In the genomic region with DNA sequence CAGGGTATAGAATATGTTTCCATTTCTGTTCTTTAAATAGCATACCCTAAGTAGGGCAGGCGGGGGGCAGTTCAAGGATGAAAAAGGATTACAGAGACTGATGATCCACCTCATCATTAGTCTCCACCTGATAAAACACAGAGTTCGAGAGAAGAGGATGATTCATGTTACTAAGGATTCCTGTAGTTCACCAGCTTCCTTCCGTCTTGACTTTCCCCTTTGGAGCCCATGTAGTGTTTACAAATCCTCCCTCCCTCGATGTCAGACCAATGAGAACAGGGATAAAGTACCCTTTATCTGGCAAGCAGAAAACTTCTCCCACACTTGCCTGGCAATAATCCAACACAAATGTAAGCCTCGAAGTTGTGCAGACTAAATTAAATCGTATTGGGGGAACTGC, we compare ENCODE assay signal across 17 cellular contexts.
DNase-seq lines count a peak whose midpoint lies in the region; ATAC-seq and TF ChIP-seq lines count a peak whose summit lies in the region.
"Had no signal": no experiment of that assay in that cellular context is flagged by ENCODE, and none has a peak within 500 bp of the region (broad histone marks: within the 10 kb centered on the region; RNA-seq: fewer than 3 reads in every experiment).

No MANE protein-coding gene starts in this region.

- TF ChIP-seq EP300 in tibial nerve (IDR thresholded peaks at IDR 0.05), result no peak

- H3K79me1 ChIP-seq in IMR-90 (ENCODE audit: low read depth in 1 of 2, low read length in 2 of 2), result no peaks in the 10 kb centered on the region

- TF ChIP-seq CTCF in IMR-90 (conservative IDR thresholded peaks at IDR 0.05; ENCODE audit: low read depth, low read length) (no peak), tibial nerve (IDR thresholded peaks at IDR 0.05) (no peak), left ventricle myocardium inferior (IDR thresholded peaks at IDR 0.05; ENCODE audit: borderline replicate concordance) (no peak)

- no peak overlapping the region for H2BK5ac ChIP-seq in IMR-90 (ENCODE audit: low read depth, low read length, poor library complexity, severe bottlenecking)

- H2BK120ac ChIP-seq in IMR-90 (ENCODE audit: low read depth, low read length), result no peak overlapping the region

- H3K27me3 ChIP-seq in IMR-90 (ENCODE audit: control insufficient read depth, insufficient read depth, low read length), result no peaks in the 10 kb centered on the region
- H3K27me3 ChIP-seq in tibial nerve, result no peaks in the 10 kb centered on the region
- H3K27me3 ChIP-seq in left ventricle myocardium inferior (ENCODE audit: low read depth), result no peaks in the 10 kb centered on the region

- no peak overlapping the region for H3K4ac ChIP-seq in IMR-90 (ENCODE audit: low read depth, low read length)

- no peak overlapping the region for H4K91ac ChIP-seq in IMR-90 (ENCODE audit: insufficient read depth, low read depth, low read length)

- no peak for TF ChIP-seq RAD21 in IMR-90 (IDR thresholded peaks at IDR 0.05; ENCODE audit: low read length)

- H2AK9ac ChIP-seq in IMR-90 (replicated peaks; ENCODE audit: low read depth, low read length, poor library complexity), result no peak overlapping the region

- H3K4me1 ChIP-seq in IMR-90 (ENCODE audit: control insufficient read depth, insufficient read depth, low read length), result no peaks in the 10 kb centered on the region
- peaks cover 0 to 3% (median 0%) of the 10 kb centered on the region in 4 donors for H3K4me1 ChIP-seq in tibial nerve
- no peaks in the 10 kb centered on the region for H3K4me1 ChIP-seq in left ventricle myocardium inferior

- H3K9me1 ChIP-seq in IMR-90 (ENCODE audit: insufficient read depth, low read length), result no peaks in the 10 kb centered on the region

- H3K9me3 ChIP-seq in IMR-90 (ENCODE audit: control insufficient read depth, insufficient read depth, low read length) (no peaks in the 10 kb centered on the region), tibial nerve (no peaks in the 10 kb centered on the region), left ventricle myocardium inferior (replicated peaks) (peaks cover 10% of the 10 kb centered on the region)

- BruUV-seq in IMR-90 (replicated peaks; lab: Mats Ljungman, UMichigan), result no TSS peak

- H2BK20ac ChIP-seq in IMR-90 (ENCODE audit: low read depth, low read length), result no peak overlapping the region

- CTCF ChIA-PET in IMR-90 (lab: Yijun Ruan, JAX), result no interaction called here

- no peak overlapping the region for H3K18ac ChIP-seq in IMR-90 (ENCODE audit: low read depth, low read length)

- no peak overlapping the region for H3K14ac ChIP-seq in IMR-90 (replicated peaks; ENCODE audit: low read depth, low read length)

- H4K20me1 ChIP-seq in IMR-90 (ENCODE audit: insufficient read depth, low read length), result no peaks in the 10 kb centered on the region

- no peak overlapping the region for H2AK5ac ChIP-seq in IMR-90 (ENCODE audit: low read depth, low read length)

- no CpG with 5 or more reads among the region's 6 CpGs for WGBS in IMR-90 (ENCODE audit: extremely low coverage in 2 of 2, insufficient read length in 1 of 2), 2 experiments
- WGBS in tibial nerve, 2 donors, result 20 to 28% methylated on average over 6 of the region's 6 CpGs

- DNase-seq in A172 (ENCODE audit: low spot score) (peak; percentile 32), IMR-90 (peak; percentile 70), astrocyte of the hippocampus (ENCODE audit: low read depth, low spot score) (peak; percentile 5), glomerular visceral epithelial cell (ENCODE audit: extremely low spot score) (peak; percentile 9), NCI-H774 (lab: John Stamatoyannopoulos, UW) (no peak), tibial nerve (ENCODE audit: low spot score in 2 of 2) (no peak), left ventricle myocardium inferior (no peak), DMS53 (lab: John Stamatoyannopoulos, UW) (no peak)
- DNase-seq: MM.1S, NCI-H1105, NCI-H187, NCI-H446 had no signal

- dilution Hi-C loops in IMR-90 (cut with HindIII; ENCODE audit: low sequenced_read_pairs, unreplicated experiment), result no loop called here

- H4K8ac ChIP-seq in IMR-90 (ENCODE audit: low read depth in 2 of 2, low read length in 2 of 2), result no peak overlapping the region

- TF ChIP-seq POLR2A in IMR-90 (IDR thresholded peaks at IDR 0.05; ENCODE audit: low read depth, low read length) (no peak), tibial nerve (IDR thresholded peaks at IDR 0.05) (no peak)

- H4K5ac ChIP-seq in IMR-90 (ENCODE audit: low read depth, low read length), result no peak overlapping the region

- POLR2A ChIA-PET in IMR-90 (lab: Charles Lee; ENCODE audit: unreplicated experiment), result no interaction called here

- no peak overlapping the region for H3K9ac ChIP-seq in IMR-90 (ENCODE audit: low read depth, low read length)
- H3K9ac ChIP-seq: KMS-11 had no signal

- H3K4me3 ChIP-seq in IMR-90 (ENCODE audit: insufficient read depth, low read depth, low read length) (no peak overlapping the region), tibial nerve (no peak overlapping the region), left ventricle myocardium inferior (no peak overlapping the region)
- H3K4me3 ChIP-seq: GM12878 had no signal

- H3K36me3 ChIP-seq in IMR-90 (ENCODE audit: control insufficient read depth, insufficient read depth, low read length), result no peaks in the 10 kb centered on the region
- H3K36me3 ChIP-seq in tibial nerve, result no peaks in the 10 kb centered on the region
- H3K36me3 ChIP-seq in left ventricle myocardium inferior, result no peaks in the 10 kb centered on the region

- intact Hi-C loops in IMR-90 (cut with micrococcal nuclease), result no loop called here
- intact Hi-C loops in left ventricle myocardium inferior (cut with micrococcal nuclease), result no loop called here

- in situ Hi-C loops in IMR-90 (cut with MboI; ENCODE audit: low sequenced_read_pairs), result no loop called here

- no peak overlapping the region for H3K23ac ChIP-seq in IMR-90 (ENCODE audit: low read depth, low read length)

- H3K27ac ChIP-seq in IMR-90 (ENCODE audit: insufficient read depth, low read length) (no peak overlapping the region), tibial nerve (no peak overlapping the region), left ventricle myocardium inferior (replicated peaks) (no peak overlapping the region)
- H3K27ac ChIP-seq: 22Rv1, C4-2B, KMS-11 had no signal

- H3K56ac ChIP-seq in IMR-90 (ENCODE audit: extremely low read depth, insufficient read depth, low read length), result no peak overlapping the region

- H2AFZ ChIP-seq in IMR-90 (replicated peaks; ENCODE audit: low read length, poor library complexity), result no peak overlapping the region

- peak; percentile 51; the same call in 1 of the 2 replicates for ATAC-seq in IMR-90 (ENCODE audit: low read depth)
- ATAC-seq: GM12878, Right ventricle myocardium inferior had no signal

- H3K4me2 ChIP-seq in IMR-90 (ENCODE audit: low read depth, low read length), result peak overlapping the region; percentile 62; the same call in 1 of the 2 replicates
- H3K4me2 ChIP-seq: KMS-11 had no signal

- no peak overlapping the region for H2BK15ac ChIP-seq in IMR-90 (ENCODE audit: low read depth, low read length)

TF ChIP-seq in IMR-90, 13 proteins besides CTCF, POLR2A, EP300 and RAD21:
- no peak for TF ChIP-seq RCOR1 (IDR thresholded peaks at IDR 0.05; ENCODE audit: insufficient replicate concordance, low read length)
- no peak for TF ChIP-seq CHD1 (IDR thresholded peaks at IDR 0.05; ENCODE audit: low read depth, low read length)
- TF ChIP-seq MXI1 (IDR thresholded peaks at IDR 0.05; ENCODE audit: borderline replicate concordance, low read depth, low read length), result no peak
- TF ChIP-seq MAZ (IDR thresholded peaks at IDR 0.05; ENCODE audit: borderline replicate concordance, low read depth, low read length), result no peak
- TF ChIP-seq SMC3 (IDR thresholded peaks at IDR 0.05; ENCODE audit: low read depth, low read length), result no peak
- TF ChIP-seq FOS (IDR thresholded peaks at IDR 0.05; ENCODE audit: low read depth, low read length), result no peak
- no peak for TF ChIP-seq BHLHE40 (IDR thresholded peaks at IDR 0.05; ENCODE audit: low read depth, low read length)
- no peak for TF ChIP-seq MAFK (IDR thresholded peaks at IDR 0.05; ENCODE audit: low read depth, low read length)
- no peak for TF ChIP-seq USF2 (IDR thresholded peaks at IDR 0.05; ENCODE audit: low read depth, low read length)
- TF ChIP-seq, protein P1, sequence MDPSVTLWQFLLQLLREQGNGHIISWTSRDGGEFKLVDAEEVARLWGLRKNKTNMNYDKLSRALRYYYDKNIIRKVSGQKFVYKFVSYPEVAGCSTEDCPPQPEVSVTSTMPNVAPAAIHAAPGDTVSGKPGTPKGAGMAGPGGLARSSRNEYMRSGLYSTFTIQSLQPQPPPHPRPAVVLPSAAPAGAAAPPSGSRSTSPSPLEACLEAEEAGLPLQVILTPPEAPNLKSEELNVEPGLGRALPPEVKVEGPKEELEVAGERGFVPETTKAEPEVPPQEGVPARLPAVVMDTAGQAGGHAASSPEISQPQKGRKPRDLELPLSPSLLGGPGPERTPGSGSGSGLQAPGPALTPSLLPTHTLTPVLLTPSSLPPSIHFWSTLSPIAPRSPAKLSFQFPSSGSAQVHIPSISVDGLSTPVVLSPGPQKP (IDR thresholded peaks at IDR 0.05; ENCODE audit: borderline replicate concordance, low read depth, low read length), result no peak
- TF ChIP-seq RFX5 (IDR thresholded peaks at IDR 0.05; ENCODE audit: low read depth, low read length), result no peak
- no peak for TF ChIP-seq NFE2L2 (IDR thresholded peaks at IDR 0.05; ENCODE audit: low read depth, low read length)
- TF ChIP-seq CEBPB (IDR thresholded peaks at IDR 0.05; ENCODE audit: low read depth, low read length), result no peak

Comparison
In these comparisons a context has a peak if more than half of its experiments do, and no peak if none do; other contexts are left out.
1. DNase-seq: peak in A172 (single experiment), IMR-90 (single experiment), astrocyte of the hippocampus (single experiment) and glomerular visceral epithelial cell (single experiment); none in NCI-H774 (single experiment), tibial nerve (0 of 2), left ventricle myocardium inferior (single experiment) and DMS53 (single experiment).